31 cellular contexts compared by ENCODE assay signal in the genomic region with DNA sequence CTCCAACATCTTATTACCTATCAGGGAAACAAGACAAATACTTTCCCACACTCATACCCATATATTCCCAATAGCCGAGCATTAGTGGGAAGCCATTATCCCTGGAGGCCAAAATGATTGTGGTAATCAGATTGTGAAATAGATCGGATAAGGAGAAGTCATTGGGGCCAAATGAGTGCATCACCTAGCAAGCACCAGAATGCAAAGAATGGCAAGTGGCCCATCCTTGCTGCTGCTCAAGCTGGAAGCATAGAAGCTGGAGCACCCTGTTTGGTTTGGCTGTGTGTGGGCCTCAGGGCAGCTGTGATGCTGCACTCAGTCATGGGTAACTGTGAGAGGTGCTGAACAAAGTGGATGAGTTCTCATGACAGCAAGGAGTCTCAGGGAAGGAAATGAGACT. TPM values are rescaled to one million over a fixed set of nuclear protein-coding genes. Genes with fewer than 3 reads are reported as not detected.
"Had no signal": no experiment of that assay in that cellular context is flagged by ENCODE, and none has a peak within 500 bp of the region (broad histone marks: within the 10 kb centered on the region; RNA-seq: fewer than 3 reads in every experiment).

No MANE protein-coding gene starts in this region.

- DNase-seq: heart right ventricle; islet precursor cell; left ventricle myocardium inferior; midbrain; mucosa of descending colon; naive thymus-derived CD4-positive, alpha-beta T cell; nucleus accumbens; pancreas; posterior cingulate gyrus; retina; right cardiac atrium; stimulated activated CD4-positive, alpha-beta T cell treated with anti-CD3 and anti-CD28 coated beads, Interleukin-1b, Interleukin-23, amount 100 ng/mL, for 48 hours; stimulated activated CD4-positive, alpha-beta T cell treated with anti-CD3 and anti-CD28 coated beads, Interleukin-2, amount 100 ng/mL, for 48 hours; stimulated activated naive B cell treated with anti-CD40 and anti-IgM and Interleukin-4, amounts not matched to agents 10 μg/mL and 1 μg/mL and 100 μg/mL, for 72 hours; stimulated activated naive CD8-positive, alpha-beta T cell treated with anti-CD3 and anti-CD28 coated beads, Interleukin-15, Interleukin-2, amounts not matched to agents 100 U/mL and 50 U/mL, for 24 hours; stomach; testis; thyroid gland; transverse colon; upper lobe of right lung had no signal

- ATAC-seq: heart right ventricle; mucosa of descending colon; naive thymus-derived CD4-positive, alpha-beta T cell; natural killer cell treated with Interleukin-12 subunit alpha and Interleukin-12 subunit beta and Interleukin-15 and Interleukin-18, amount 100 ng/mL, for 72 hours; pancreas; right cardiac atrium; stimulated activated naive B cell treated with anti-CD40 and anti-IgM and Interleukin-4, amounts not matched to agents 10 μg/mL and 1 μg/mL and 100 μg/mL, for 72 hours; stimulated activated naive CD8-positive, alpha-beta T cell treated with anti-CD3 and anti-CD28 coated beads, Interleukin-15, Interleukin-2, amounts not matched to agents 100 U/mL and 50 U/mL, for 24 hours; upper lobe of right lung had no signal

- H3K4me2 ChIP-seq: hepatocyte, smooth muscle cell had no signal

- H3K27me3 ChIP-seq: pancreas, testis, thyroid gland had no signal

- H3K4me3 ChIP-seq: heart right ventricle, hepatocyte, left ventricle myocardium inferior, lung, mucosa of descending colon, pancreas, prostate gland, smooth muscle cell, stomach, testis, thyroid gland, transverse colon, upper lobe of right lung had no signal

- H3K9me3 ChIP-seq: mucosa of descending colon, pancreas, prostate gland, testis, thyroid gland, transverse colon, upper lobe of right lung had no signal

- H3K36me3 ChIP-seq: heart right ventricle, left ventricle myocardium inferior, pancreas, prostate gland, stomach, thyroid gland, transverse colon, upper lobe of right lung had no signal

- H3K4me1 Mint-ChIP-seq: memory B cell; naive thymus-derived CD4-positive, alpha-beta T cell; stimulated activated naive B cell treated with anti-CD40 and anti-IgM and Interleukin-4, amounts not matched to agents 10 μg/mL and 1 μg/mL and 100 μg/mL, for 72 hours had no signal

- H3K4me3 Mint-ChIP-seq: memory B cell; naive thymus-derived CD4-positive, alpha-beta T cell; natural killer cell treated with Interleukin-12 subunit alpha and Interleukin-12 subunit beta and Interleukin-15 and Interleukin-18, amount 100 ng/mL, for 72 hours; stimulated activated naive B cell treated with anti-CD40 and anti-IgM and Interleukin-4, amounts not matched to agents 10 μg/mL and 1 μg/mL and 100 μg/mL, for 72 hours had no signal

- H3K27ac ChIP-seq: heart right ventricle, hepatocyte, left ventricle myocardium inferior, pancreas, prostate gland, stomach, testis, thyroid gland, transverse colon, upper lobe of right lung had no signal

- H3K36me3 Mint-ChIP-seq: natural killer cell treated with Interleukin-12 subunit alpha and Interleukin-12 subunit beta and Interleukin-15 and Interleukin-18, amount 100 ng/mL, for 72 hours; stimulated activated naive B cell treated with anti-CD40 and anti-IgM and Interleukin-4, amounts not matched to agents 10 μg/mL and 1 μg/mL and 100 μg/mL, for 72 hours had no signal

- H3K4me1 ChIP-seq: heart right ventricle, left ventricle myocardium inferior, pancreas, prostate gland, stomach, testis, thyroid gland, transverse colon, upper lobe of right lung had no signal

- H3K79me2 ChIP-seq: hepatocyte had no signal

- H3K27ac Mint-ChIP-seq: memory B cell; naive thymus-derived CD4-positive, alpha-beta T cell; natural killer cell treated with Interleukin-12 subunit alpha and Interleukin-12 subunit beta and Interleukin-15 and Interleukin-18, amount 100 ng/mL, for 72 hours; stimulated activated naive B cell treated with anti-CD40 and anti-IgM and Interleukin-4, amounts not matched to agents 10 μg/mL and 1 μg/mL and 100 μg/mL, for 72 hours had no signal

- H2AFZ ChIP-seq: hepatocyte had no signal

RNA-seq across cellular contexts. Expression of a gene that starts 18.7 kb away (rescaled TPM):
- total RNA-seq: heart right ventricle; hepatocyte; kidney epithelial cell; left ventricle myocardium inferior; lower leg skin; lung; mesenteric fat pad; mucosa of descending colon; myocyte; naive thymus-derived CD4-positive, alpha-beta T cell; natural killer cell treated with Interleukin-12 subunit alpha and Interleukin-12 subunit beta and Interleukin-15 and Interleukin-18, amount 100 ng/mL, for 72 hours; osteoblast; pancreas; prostate gland; right cardiac atrium; smooth muscle cell; stomach; testis; thyroid gland; transverse colon; upper lobe of right lung had no signal
